ENCODE assay signal across 34 cellular contexts in genomic region chr1:225191199-225191753, GRCh38.
"Had no signal": no experiment of that assay in that cellular context is flagged by ENCODE, and none has a peak within 500 bp of the region (broad histone marks: within the 10 kb centered on the region; RNA-seq: fewer than 3 reads in every experiment).

No MANE protein-coding gene starts in this region.

- FAIRE-seq: astrocyte, bronchial epithelial cell had no signal

- H3K27me3 ChIP-seq: adrenal gland, ascending aorta, body of pancreas, brain microvascular endothelial cell, breast epithelium, cardiac muscle cell had no signal

- H3K4me1 ChIP-seq: adrenal gland, ascending aorta, body of pancreas, breast epithelium had no signal

- DNase-seq: activated effector memory CD4-positive, alpha-beta T cell treated with anti-CD3 and anti-CD28 coated beads, Interleukin-2, amount 50 U/mL, for 16 hours; activated effector memory CD4-positive, alpha-beta T cell treated with Interleukin-2 at 50 U/mL for 16 hours; activated gamma-delta T cell; activated gamma-delta T cell treated with Interleukin-2 at 50 U/mL for 16 hours; activated naive CD4-positive, alpha-beta T cell; activated naive CD4-positive, alpha-beta T cell treated with anti-CD3 and anti-CD28 coated beads for 36 hours; activated naive CD4-positive, alpha-beta T cell treated with anti-CD3 and anti-CD28 coated beads, Interleukin-2, amount 10 ng/mL, durations not matched to agents 7 days and 5 days; activated naive CD4-positive, alpha-beta T cell treated with anti-CD3 and anti-CD28 coated beads, Interleukin-2, amount 50 U/mL, for 16 hours; activated naive CD4-positive, alpha-beta T cell treated with Interleukin-2 at 50 U/mL for 16 hours; activated naive CD8-positive, alpha-beta T cell treated with anti-CD3 and anti-CD28 coated beads for 36 hours; activated naive CD8-positive, alpha-beta T cell treated with anti-CD3 and anti-CD28 coated beads, Interleukin-2, amount 10 ng/mL, durations not matched to agents 7 days and 5 days; activated naive CD8-positive, alpha-beta T cell treated with anti-CD3 and anti-CD28 coated beads, Interleukin-2, amount 50 U/mL, for 24 hours; activated T-cell treated with anti-CD3 and anti-CD28 coated beads, Interleukin-2, amount 50 U/mL, for 1 hour; activated T-cell treated with anti-CD3 and anti-CD28 coated beads, Interleukin-2, amount 50 U/mL, for 24 hours; activated T-cell treated with anti-CD3 and anti-CD28 coated beads, Interleukin-2, amount 50 U/mL, for 4 hours; activated T-cell treated with anti-CD3 and anti-CD28 coated beads, Interleukin-2, amount 50 U/mL, for 48 hours; activated T-cell treated with anti-CD3 and anti-CD28 coated beads, Interleukin-2, amount 50 U/mL, for 72 hours; adrenal gland; amniotic stem cell; amygdala; anterior cingulate cortex; aorta; body of pancreas; brain microvascular endothelial cell; caudate nucleus; central memory CD4-positive, alpha-beta T cell; cerebellar nuclear complex had no signal

- H3K27ac ChIP-seq: adrenal gland, ascending aorta, body of pancreas, brain microvascular endothelial cell, breast epithelium, cardiac muscle cell had no signal

- H3K4me3 ChIP-seq: adrenal gland, ascending aorta, body of pancreas, breast epithelium, cardiac muscle cell had no signal

- ATAC-seq: activated naive CD4-positive, alpha-beta T cell treated with anti-CD3 and anti-CD28 coated beads, Interleukin-2, amount 50 U/mL, for 72 hours; activated naive CD8-positive, alpha-beta T cell treated with anti-CD3 and anti-CD28 coated beads, Interleukin-2, amount 50 U/mL, for 24 hours; activated T-cell treated with anti-CD3 and anti-CD28 coated beads, Interleukin-2, amount 50 U/mL, for 4 hours; activated T-cell treated with anti-CD3 and anti-CD28 coated beads, Interleukin-2, amount 50 U/mL, for 72 hours; activated T-helper 17 cell treated with anti-CD3 and anti-CD28 coated beads, Interleukin-2, amount 50 U/mL, for 72 hours; body of pancreas had no signal

- H3K36me3 ChIP-seq: adrenal gland, ascending aorta, brain microvascular endothelial cell, cardiac muscle cell had no signal

- H3K9me3 ChIP-seq: body of pancreas had no signal
